Comparison of ENCODE assay signal across 9 cellular contexts in the genomic region with DNA sequence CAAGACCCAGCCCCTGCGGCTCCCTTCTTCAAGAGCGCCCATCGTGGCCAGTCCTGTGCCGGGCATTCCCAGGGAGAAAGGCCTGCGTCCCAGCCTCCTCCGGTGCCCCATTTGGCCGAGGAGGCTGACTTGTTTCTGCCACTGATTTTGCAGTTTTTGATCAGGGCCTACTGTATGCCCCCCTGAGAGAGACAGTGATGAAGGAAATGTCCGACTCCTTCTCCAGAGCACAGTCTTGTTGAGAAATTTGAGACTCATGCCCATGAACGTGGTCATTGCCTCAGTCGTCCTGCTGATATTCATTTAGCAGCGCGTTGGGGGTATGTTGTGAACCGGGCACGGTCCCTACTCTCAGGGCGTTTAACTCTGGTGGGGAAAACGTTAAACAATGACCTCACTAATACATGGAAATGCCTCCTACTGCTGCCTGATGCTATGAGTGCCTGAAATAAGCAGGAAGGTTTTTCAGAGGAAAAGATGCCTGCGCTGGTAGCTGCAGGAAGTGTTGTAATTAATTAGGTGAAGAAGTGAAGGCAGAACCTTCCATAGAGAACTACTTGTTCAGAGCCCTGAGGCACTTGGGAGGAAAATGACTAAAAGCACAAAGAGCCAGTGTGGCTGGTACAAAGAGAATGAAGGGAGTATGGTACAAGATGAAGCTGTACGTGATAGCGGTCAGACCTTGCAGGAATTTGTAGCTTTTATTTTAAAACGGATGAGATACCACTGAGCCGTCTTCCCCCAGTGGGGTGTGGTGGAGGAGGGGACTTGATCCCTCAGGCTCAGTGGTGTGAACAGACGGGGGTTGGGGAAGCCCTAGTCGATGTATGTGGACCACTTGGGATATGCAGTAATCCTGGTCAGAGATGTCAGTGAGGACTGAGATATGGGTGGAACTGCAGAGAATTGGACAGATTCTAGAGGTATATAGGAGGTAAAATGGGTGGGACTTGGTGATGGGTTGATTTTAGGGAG. TPM values are rescaled to one million over a fixed set of nuclear protein-coding genes. Genes with fewer than 3 reads are reported as not detected.
DNase-seq lines count a peak whose midpoint lies in the region; ATAC-seq, FAIRE-seq and TF ChIP-seq lines count a peak whose summit lies in the region.
"Had no signal": no experiment of that assay in that cellular context is flagged by ENCODE, and none has a peak within 500 bp of the region (broad histone marks: within the 10 kb centered on the region; RNA-seq: fewer than 3 reads in every experiment).

No MANE protein-coding gene starts in this region.

- H3K4me1 Mint-ChIP-seq in mesothelial cell of epicardium, result peaks cover 16% of the 10 kb centered on the region
- H3K4me1 Mint-ChIP-seq in osteocyte (ENCODE audit: unreplicated experiment), result peaks cover 13% of the 10 kb centered on the region

- H3K9me3 Mint-ChIP-seq in mesothelial cell of epicardium (no peaks in the 10 kb centered on the region), osteocyte (ENCODE audit: unreplicated experiment) (no peaks in the 10 kb centered on the region)
- H3K9me3 Mint-ChIP-seq: activated T-cell treated with anti-CD3 and anti-CD28 coated beads, Interleukin-2, amount 50 U/mL, for 72 hours had no signal

- no peak overlapping the region for H2BK120ac ChIP-seq in IMR-90 (ENCODE audit: low read depth, low read length)

- intact Hi-C loops in IMR-90 (cut with micrococcal nuclease), result loop anchor here (10.0 kb wide), 1 partner anchor 113 kb away; no protein-coding TSS in a partner anchor
- intact Hi-C loops in breast epithelium (cut with DNase I; ENCODE audit: low total_unique reads), result no loop called here
- intact Hi-C loops in HepG2 (cut with micrococcal nuclease; ENCODE audit: unreplicated experiment), result no loop called here

- H2AFZ ChIP-seq in IMR-90 (replicated peaks; ENCODE audit: low read length, poor library complexity) (peak overlapping the region; percentile 94), HepG2 (ENCODE audit: low read length) (peak overlapping the region; percentile 60)

- ATAC-seq in IMR-90 (ENCODE audit: low read depth), result peak; percentile 16
- ATAC-seq in HepG2, result peak; percentile 18

- H3K9me1 ChIP-seq in IMR-90 (ENCODE audit: insufficient read depth, low read length), result peaks cover 5% of the 10 kb centered on the region; the same call in 1 of the 2 replicates

- TF ChIP-seq CTCF in IMR-90 (conservative IDR thresholded peaks at IDR 0.05; ENCODE audit: low read depth, low read length) (no peak), breast epithelium (IDR thresholded peaks at IDR 0.05) (no peak), HepG2 (CRISPR knock-in tag; IDR thresholded peaks at IDR 0.05) (no peak), mesothelial cell of epicardium (IDR thresholded peaks at IDR 0.05; ENCODE audit: unreplicated experiment) (no peak), osteocyte (IDR thresholded peaks at IDR 0.05) (no peak)

- peaks cover 62% of the 10 kb centered on the region for H3K79me2 ChIP-seq in HepG2 (ENCODE audit: insufficient read depth, low read length)

- TF ChIP-seq RAD21 in IMR-90 (IDR thresholded peaks at IDR 0.05; ENCODE audit: low read length) (no peak), HepG2 (CRISPR knock-in tag; IDR thresholded peaks at IDR 0.05) (no peak)

- H3K4me2 ChIP-seq in IMR-90 (ENCODE audit: low read depth, low read length) (peak overlapping the region; percentile 94), HepG2 (ENCODE audit: low read depth, low read length) (peak overlapping the region; percentile 97)

- H3K27ac Mint-ChIP-seq in mesothelial cell of epicardium (no peak overlapping the region), osteocyte (ENCODE audit: unreplicated experiment) (no peak overlapping the region)
- H3K27ac Mint-ChIP-seq: activated T-cell treated with anti-CD3 and anti-CD28 coated beads, Interleukin-2, amount 50 U/mL, for 72 hours had no signal

- no peak for FAIRE-seq in HepG2 (lab: Jason Lieb, UNC)
- FAIRE-seq in GM12891 (lab: Jason Lieb, UNC), result no peak

- TF ChIP-seq POLR2A in IMR-90 (IDR thresholded peaks at IDR 0.05; ENCODE audit: low read depth, low read length) (no peak; the same call in 1 of the 2 replicates), breast epithelium (IDR thresholded peaks at IDR 0.05) (no peak), HepG2 (IDR thresholded peaks at IDR 0.05; ENCODE audit: insufficient read depth in 1 of 2, low read depth in 2 of 2, low read length in 2 of 2) (no peak), GM12891 (IDR thresholded peaks at IDR 0.05; ENCODE audit: low read depth, low read length) (no peak)

- no peak for TF ChIP-seq EP300 in HepG2 (IDR thresholded peaks at IDR 0.05; ENCODE audit: low read depth in 2 of 2, low read length in 2 of 2)
- TF ChIP-seq EP300 in HepG2 (CRISPR knock-in tag; IDR thresholded peaks at IDR 0.05; ENCODE audit: borderline replicate concordance), result no peak

- H3K4me1 ChIP-seq in IMR-90 (ENCODE audit: control insufficient read depth, insufficient read depth, low read length) (peaks cover 2% of the 10 kb centered on the region), breast epithelium (peaks cover 0 to 14% of the 10 kb centered on the region in 2 donors), HepG2 (ENCODE audit: insufficient read depth, low read length) (peaks cover 44% of the 10 kb centered on the region)

- no peak overlapping the region for H2BK15ac ChIP-seq in IMR-90 (ENCODE audit: low read depth, low read length)

- DNase-seq in DMS53 (lab: John Stamatoyannopoulos, UW) (peak; percentile 38), DMS53 treated with DMSO at 0.1 percent for 48 hours (lab: John Stamatoyannopoulos, UW; ENCODE audit: unreplicated experiment) (no peak), IMR-90 (peak; percentile 37), breast epithelium (ENCODE audit: low spot score in 2 of 2) (no peak), HepG2 (ENCODE audit: low spot score) (peak; percentile 2), mesothelial cell of epicardium (ENCODE audit: low spot score in 2 of 2, unreplicated experiment in 2 of 2) (no peak), GM12891 (ENCODE audit: insufficient read length, low spot score) (no peak), osteocyte (ENCODE audit: extremely low spot score, unreplicated experiment) (no peak)

- peak overlapping the region; percentile 74 for H2AK9ac ChIP-seq in IMR-90 (replicated peaks; ENCODE audit: low read depth, low read length, poor library complexity)

- H3K56ac ChIP-seq in IMR-90 (ENCODE audit: extremely low read depth, insufficient read depth, low read length), result peak overlapping the region; percentile 25; the same call in 1 of the 2 replicates

- H3K18ac ChIP-seq in IMR-90 (ENCODE audit: low read depth, low read length), result no peak overlapping the region

- H3K14ac ChIP-seq in IMR-90 (replicated peaks; ENCODE audit: low read depth, low read length), result peak overlapping the region; percentile 23

- in situ Hi-C loops in IMR-90 (cut with MboI; ENCODE audit: low sequenced_read_pairs), result no loop called here
- in situ Hi-C loops in HepG2 (cut with HindIII; ENCODE audit: extremely low pct_ligation_motif_present, low pct_unique_long_range_greater_than_20kb), result no loop called here

- no peaks in the 10 kb centered on the region for H3K27me3 ChIP-seq in IMR-90 (ENCODE audit: control insufficient read depth, insufficient read depth, low read length)
- H3K27me3 ChIP-seq in breast epithelium, result no peaks in the 10 kb centered on the region
- H3K27me3 ChIP-seq in HepG2 (ENCODE audit: control insufficient read depth in 1 of 2, insufficient read depth in 2 of 2, low read length in 2 of 2), result no peaks in the 10 kb centered on the region; a peak in 1 of 5 replicates

- H3K27me3 Mint-ChIP-seq in mesothelial cell of epicardium (ENCODE audit: low read depth) (no peaks in the 10 kb centered on the region), osteocyte (ENCODE audit: unreplicated experiment) (no peaks in the 10 kb centered on the region)

- CTCF ChIA-PET in IMR-90 (lab: Yijun Ruan, JAX) (interaction anchor here (0.5 to 1.1 kb wide), 3 partner anchors 33 to 276 kb away, joined by 3 to 4 read pairs (median 3); no protein-coding TSS in a partner anchor), HepG2 (lab: Yijun Ruan, JAX; ENCODE audit: low intra/inter-chr PET ratio, low total read pairs) (no interaction called here)

- H2AK5ac ChIP-seq in IMR-90 (ENCODE audit: low read depth, low read length), result no peak overlapping the region

- H3K4me3 Mint-ChIP-seq in mesothelial cell of epicardium, result no peak overlapping the region
- no peak overlapping the region for H3K4me3 Mint-ChIP-seq in osteocyte (ENCODE audit: unreplicated experiment)

- H2BK5ac ChIP-seq in IMR-90 (ENCODE audit: low read depth, low read length, poor library complexity, severe bottlenecking), result peak overlapping the region; percentile 4

- 0 out of 2 replicates have a peak overlapping the region, but pooled peaks have one; percentile 3 for H4K5ac ChIP-seq in IMR-90 (ENCODE audit: low read depth, low read length)

- 0 out of 2 replicates have a peak overlapping the region, but pooled peaks have one; percentile 21 for H4K91ac ChIP-seq in IMR-90 (ENCODE audit: insufficient read depth, low read depth, low read length)

- BruUV-seq in IMR-90 (replicated peaks; lab: Mats Ljungman, UMichigan) (TSS peak; percentile 43), HepG2 (replicated peaks; lab: Mats Ljungman, UMichigan) (TSS peak; percentile 82)

- peaks cover 42 to 74% of the 10 kb centered on the region in 2 experiments for H3K79me1 ChIP-seq in IMR-90 (ENCODE audit: low read depth in 1 of 2, low read length in 2 of 2)

- no peaks in the 10 kb centered on the region for H3K9me3 ChIP-seq in IMR-90 (ENCODE audit: control insufficient read depth, insufficient read depth, low read length)
- no peaks in the 10 kb centered on the region for H3K9me3 ChIP-seq in breast epithelium
- no peaks in the 10 kb centered on the region for H3K9me3 ChIP-seq in HepG2 (ENCODE audit: low read length)

- peak overlapping the region; percentile 57 for H3K4ac ChIP-seq in IMR-90 (ENCODE audit: low read depth, low read length)

- POLR2A ChIA-PET in IMR-90 (lab: Charles Lee; ENCODE audit: unreplicated experiment) (interaction anchor here (0.6 to 0.7 kb wide), 2 partner anchors 9 to 62 kb away, joined by 3 to 7 read pairs; no protein-coding TSS in a partner anchor), HepG2 (lab: Yijun Ruan, JAX) (interaction anchor here (0.8 to 2.5 kb wide), 21 partner anchors 10 to 347 kb away, joined by 3 to 16 read pairs (median 4); partner anchors contain the start of genes FABP3, PEF1 and PUM1)

- WGBS in IMR-90 (ENCODE audit: extremely low coverage in 2 of 2, insufficient read length in 1 of 2), 2 experiments, result 6% methylated on average over 9 of the region's 23 CpGs; no CpG with 5 or more reads in 1 of the 2 experiments
- 11% methylated on average over 16 of the region's 23 CpGs for WGBS in HepG2 (ENCODE audit: low lambda C conversion rate)

- dilution Hi-C loops in IMR-90 (cut with HindIII; ENCODE audit: low sequenced_read_pairs, unreplicated experiment), result no loop called here

- H4K20me1 ChIP-seq in IMR-90 (ENCODE audit: insufficient read depth, low read length) (no peaks in the 10 kb centered on the region), HepG2 (ENCODE audit: insufficient read depth, low read length) (no peaks in the 10 kb centered on the region)

- H3K23ac ChIP-seq in IMR-90 (ENCODE audit: low read depth, low read length), result peak overlapping the region; percentile 86

- no peak overlapping the region for H2BK20ac ChIP-seq in IMR-90 (ENCODE audit: low read depth, low read length)

- H3K36me3 ChIP-seq in IMR-90 (ENCODE audit: control insufficient read depth, insufficient read depth, low read length), result peaks cover 5% of the 10 kb centered on the region
- no peaks in the 10 kb centered on the region for H3K36me3 ChIP-seq in breast epithelium
- H3K36me3 ChIP-seq in HepG2 (replicated peaks in 1 of 2; ENCODE audit: control insufficient read depth in 1 of 2, insufficient read depth in 2 of 2, low read length in 2 of 2), result peaks cover 4 to 13% of the 10 kb centered on the region in 2 experiments

- H3K27ac ChIP-seq in IMR-90 (ENCODE audit: insufficient read depth, low read length) (peak overlapping the region; percentile 68), breast epithelium (peak overlapping the region; percentile 96), HepG2 (ENCODE audit: extremely low read length, insufficient read depth, low read length) (peak overlapping the region; percentile 73)

- H3K9ac ChIP-seq in IMR-90 (ENCODE audit: low read depth, low read length), result peak overlapping the region; percentile 76
- peak overlapping the region; percentile 93 for H3K9ac ChIP-seq in HepG2 (ENCODE audit: insufficient read depth, low read depth, low read length)

- H3K36me3 Mint-ChIP-seq in mesothelial cell of epicardium (peaks cover 10% of the 10 kb centered on the region), osteocyte (ENCODE audit: unreplicated experiment) (peaks cover 15% of the 10 kb centered on the region)

- H4K8ac ChIP-seq in IMR-90 (ENCODE audit: low read depth in 2 of 2, low read length in 2 of 2), result peak overlapping the region in 1 of 2 experiments; percentile 29; a peak in 2 of 4 replicates

- peak overlapping the region; percentile 73 for H3K4me3 ChIP-seq in IMR-90 (ENCODE audit: insufficient read depth, low read depth, low read length)
- H3K4me3 ChIP-seq in breast epithelium, result peak overlapping the region; percentile 81 to 98 (median 93)
- H3K4me3 ChIP-seq in HepG2 (replicated peaks in 1 of 3; ENCODE audit: insufficient read depth in 1 of 3, low read depth in 2 of 3, low read length in 3 of 3), result peak overlapping the region; percentile 84 to 95 (median 93)

RNA-seq across cellular contexts. Expression of gene ZCCHC17, which starts 0.7 kb away (rescaled TPM):
- total RNA-seq in IMR-90 (2012; rRNA removed) (48.4 and 63.0 TPM in 2 replicates), breast epithelium (10 to 100 TPM; 24.6 to 42.9 (median 29.6) TPM), HepG2 (2016; rRNA removed; fragmentation: Illumina TruSeq; extraction: Trizol) (53.0 and 81.2 TPM in 2 replicates), mesothelial cell of epicardium (25.3 to 27.1 TPM (median 26.6 TPM) in 3 replicates), osteocyte (26.3 and 30.7 TPM in 2 replicates)
- polyA plus RNA-seq in IMR-90 (2012; rRNA removed) (44.1 and 48.9 TPM in 2 replicates), HepG2 (2011; rRNA removed) (17.5 and 20.5 TPM in 2 replicates)
- polyA plus RNA-seq in IMR-90 (2012; cell fraction: cytosol; rRNA removed), result 16.3 and 19.4 TPM in 2 replicates
- 6.7 and 18.8 TPM in 2 replicates for polyA plus RNA-seq in IMR-90 (2012; cell fraction: nucleus; rRNA removed; ENCODE audit: low replicate concordance)
- total RNA-seq in HepG2 (2016; cell fraction: cytosol; rRNA removed; fragmentation: Illumina TruSeq; extraction: Trizol; ENCODE audit: low read depth), result 22.3 and 22.6 TPM in 2 replicates
- total RNA-seq in HepG2 (2016; cell fraction: insoluble cytoplasmic fraction; rRNA removed; fragmentation: Illumina TruSeq; extraction: Trizol), result 53.0 and 78.0 TPM in 2 replicates
- total RNA-seq in HepG2 (2016; cell fraction: membrane; rRNA removed; fragmentation: Illumina TruSeq; extraction: Trizol), result 44.8 and 45.5 TPM in 2 replicates
- total RNA-seq in HepG2 (2016; cell fraction: nucleus; rRNA removed; fragmentation: Illumina TruSeq; extraction: Trizol), result 18.3 and 21.7 TPM in 2 replicates
- 14.9 and 16.0 TPM in 2 replicates for polyA plus RNA-seq in HepG2 (2011; cell fraction: cytosol; rRNA removed)
- polyA plus RNA-seq in HepG2 (2011; cell fraction: nucleus; rRNA removed), result 5.9 and 6.1 TPM in 2 replicates
- polyA plus RNA-seq in HepG2 (2012), result 13.3 and 17.2 TPM in 2 replicates
- 14.0 and 17.6 TPM in 2 replicates for polyA plus RNA-seq in HepG2 (2016; cell fraction: cytosol; fragmentation: Illumina TruSeq; extraction: Trizol; ENCODE audit: low read depth)
- polyA plus RNA-seq in HepG2 (2016; cell fraction: insoluble cytoplasmic fraction; fragmentation: Illumina TruSeq; extraction: Trizol; ENCODE audit: low read depth), result 71.7 and 78.7 TPM in 2 replicates
- 31.6 and 32.8 TPM in 2 replicates for polyA plus RNA-seq in HepG2 (2016; cell fraction: membrane; fragmentation: Illumina TruSeq; extraction: Trizol; ENCODE audit: low read depth)
- 26.4 and 29.6 TPM in 2 replicates for polyA plus RNA-seq in HepG2 (2016; cell fraction: nucleus; fragmentation: Illumina TruSeq; extraction: Trizol; ENCODE audit: insufficient read depth, low read depth)
- polyA minus RNA-seq in HepG2 (2011; rRNA and poly(A)+ RNA removed; ENCODE audit: low replicate concordance), result 10.5 and 28.6 TPM in 2 replicates
- polyA minus RNA-seq in HepG2 (2011; cell fraction: cytosol; rRNA and poly(A)+ RNA removed), result 4.3 and 6.7 TPM in 2 replicates
- 6.7 and 8.2 TPM in 2 replicates for polyA minus RNA-seq in HepG2 (2011; cell fraction: nucleus; rRNA and poly(A)+ RNA removed)
- polyA plus RNA-seq in GM12891 (2012; ENCODE audit: low read depth, missing spikeins), result 31.2 TPM

RNA-seq across cellular contexts. Expression of gene SNRNP40, which starts 1.0 kb away (rescaled TPM):
- total RNA-seq in IMR-90 (2012; rRNA removed), result 148 and 178 TPM in 2 replicates
- polyA plus RNA-seq in IMR-90 (2012; rRNA removed), result 52.3 and 53.1 TPM in 2 replicates
- polyA plus RNA-seq in IMR-90 (2012; cell fraction: cytosol; rRNA removed), result 22.9 and 30.2 TPM in 2 replicates
- 10.1 and 36.3 TPM in 2 replicates for polyA plus RNA-seq in IMR-90 (2012; cell fraction: nucleus; rRNA removed; ENCODE audit: low replicate concordance)
- 10 to 100 TPM; 40.2 to 73.4 (median 66.6) TPM for total RNA-seq in breast epithelium
- total RNA-seq in HepG2 (2016; rRNA removed; fragmentation: Illumina TruSeq; extraction: Trizol), result 147 and 192 TPM in 2 replicates
- total RNA-seq in HepG2 (2016; cell fraction: cytosol; rRNA removed; fragmentation: Illumina TruSeq; extraction: Trizol; ENCODE audit: low read depth), result 32.2 and 34.4 TPM in 2 replicates
- total RNA-seq in HepG2 (2016; cell fraction: insoluble cytoplasmic fraction; rRNA removed; fragmentation: Illumina TruSeq; extraction: Trizol), result 144 and 197 TPM in 2 replicates
- total RNA-seq in HepG2 (2016; cell fraction: membrane; rRNA removed; fragmentation: Illumina TruSeq; extraction: Trizol), result 54.1 and 62.1 TPM in 2 replicates
- total RNA-seq in HepG2 (2016; cell fraction: nucleus; rRNA removed; fragmentation: Illumina TruSeq; extraction: Trizol), result 69.1 and 77.1 TPM in 2 replicates
- 46.1 and 51.0 TPM in 2 replicates for polyA plus RNA-seq in HepG2 (2011; rRNA removed)
- polyA plus RNA-seq in HepG2 (2011; cell fraction: cytosol; rRNA removed), result 42.2 and 42.7 TPM in 2 replicates
- polyA plus RNA-seq in HepG2 (2011; cell fraction: nucleus; rRNA removed), result 30.4 and 32.1 TPM in 2 replicates
- polyA plus RNA-seq in HepG2 (2012), result 27.5 and 32.5 TPM in 2 replicates
- 11.3 and 11.8 TPM in 2 replicates for polyA plus RNA-seq in HepG2 (2016; cell fraction: cytosol; fragmentation: Illumina TruSeq; extraction: Trizol; ENCODE audit: low read depth)
- 138 and 148 TPM in 2 replicates for polyA plus RNA-seq in HepG2 (2016; cell fraction: insoluble cytoplasmic fraction; fragmentation: Illumina TruSeq; extraction: Trizol; ENCODE audit: low read depth)
- polyA plus RNA-seq in HepG2 (2016; cell fraction: membrane; fragmentation: Illumina TruSeq; extraction: Trizol; ENCODE audit: low read depth), result 25.4 and 25.6 TPM in 2 replicates
- 68.7 and 74.0 TPM in 2 replicates for polyA plus RNA-seq in HepG2 (2016; cell fraction: nucleus; fragmentation: Illumina TruSeq; extraction: Trizol; ENCODE audit: insufficient read depth, low read depth)
- 71.2 and 176 TPM in 2 replicates for polyA minus RNA-seq in HepG2 (2011; rRNA and poly(A)+ RNA removed; ENCODE audit: low replicate concordance)
- polyA minus RNA-seq in HepG2 (2011; cell fraction: cytosol; rRNA and poly(A)+ RNA removed), result 47.6 and 49.5 TPM in 2 replicates
- 53.7 and 59.1 TPM in 2 replicates for polyA minus RNA-seq in HepG2 (2011; cell fraction: nucleus; rRNA and poly(A)+ RNA removed)
- 63.2 to 70.7 TPM (median 64.3 TPM) in 3 replicates for total RNA-seq in mesothelial cell of epicardium
- polyA plus RNA-seq in GM12891 (2012; ENCODE audit: low read depth, missing spikeins), result 46.9 TPM
- total RNA-seq in osteocyte, result 44.9 and 49.6 TPM in 2 replicates

RNA-seq across cellular contexts. Expression of gene NKAIN1, which starts 57.9 kb away (rescaled TPM):
- under 0.01 TPM in 2 replicates for total RNA-seq in IMR-90 (2012; rRNA removed)
- polyA plus RNA-seq in IMR-90 (2012; rRNA removed), result 0.09 TPM in 1 of 2 replicates, not detected in the other
- polyA plus RNA-seq in IMR-90 (2012; cell fraction: cytosol; rRNA removed), result 0.03 and 0.11 TPM in 2 replicates
- polyA plus RNA-seq in IMR-90 (2012; cell fraction: nucleus; rRNA removed; ENCODE audit: low replicate concordance), result 0.02 and 0.07 TPM in 2 replicates
- total RNA-seq in breast epithelium, result 1 to 10 TPM in 1 of 3 donors, under 1 TPM in 1, not detected in 1; 0.16 to 2.0 TPM
- 0.29 TPM in 1 of 2 replicates, not detected in the other for total RNA-seq in HepG2 (2016; rRNA removed; fragmentation: Illumina TruSeq; extraction: Trizol)
- total RNA-seq in HepG2 (2016; cell fraction: cytosol; rRNA removed; fragmentation: Illumina TruSeq; extraction: Trizol; ENCODE audit: low read depth), result 0.20 and 0.26 TPM in 2 replicates
- total RNA-seq in HepG2 (2016; cell fraction: insoluble cytoplasmic fraction; rRNA removed; fragmentation: Illumina TruSeq; extraction: Trizol), result 0.26 and 0.27 TPM in 2 replicates
- 0.37 and 0.79 TPM in 2 replicates for total RNA-seq in HepG2 (2016; cell fraction: membrane; rRNA removed; fragmentation: Illumina TruSeq; extraction: Trizol)
- total RNA-seq in HepG2 (2016; cell fraction: nucleus; rRNA removed; fragmentation: Illumina TruSeq; extraction: Trizol), result 0.31 TPM in 1 of 2 replicates, not detected in the other
- polyA plus RNA-seq in HepG2 (2011; rRNA removed), result 0.20 and 0.40 TPM in 2 replicates
- 0.17 and 0.28 TPM in 2 replicates for polyA plus RNA-seq in HepG2 (2011; cell fraction: cytosol; rRNA removed)
- polyA plus RNA-seq in HepG2 (2011; cell fraction: nucleus; rRNA removed), result 0.59 TPM in 1 of 2 replicates, not detected in the other
- polyA plus RNA-seq in HepG2 (2012), result 0.19 TPM in 1 of 2 replicates, not detected in the other
- 0.33 and 0.54 TPM in 2 replicates for polyA plus RNA-seq in HepG2 (2016; cell fraction: cytosol; fragmentation: Illumina TruSeq; extraction: Trizol; ENCODE audit: low read depth)
- 0.26 and 0.47 TPM in 2 replicates for polyA plus RNA-seq in HepG2 (2016; cell fraction: insoluble cytoplasmic fraction; fragmentation: Illumina TruSeq; extraction: Trizol; ENCODE audit: low read depth)
- 0.57 and 1.3 TPM in 2 replicates for polyA plus RNA-seq in HepG2 (2016; cell fraction: membrane; fragmentation: Illumina TruSeq; extraction: Trizol; ENCODE audit: low read depth)
- polyA plus RNA-seq in HepG2 (2016; cell fraction: nucleus; fragmentation: Illumina TruSeq; extraction: Trizol; ENCODE audit: insufficient read depth, low read depth), result not detected in 2 replicates
- 0.63 and 3.7 TPM in 2 replicates for polyA minus RNA-seq in HepG2 (2011; rRNA and poly(A)+ RNA removed; ENCODE audit: low replicate concordance)
- not detected in 2 replicates for polyA minus RNA-seq in HepG2 (2011; cell fraction: cytosol; rRNA and poly(A)+ RNA removed)
- polyA minus RNA-seq in HepG2 (2011; cell fraction: nucleus; rRNA and poly(A)+ RNA removed), result not detected in 2 replicates
- total RNA-seq in mesothelial cell of epicardium, result 9.4 to 10.2 TPM (median 9.4 TPM) in 3 replicates
- polyA plus RNA-seq in GM12891 (2012; ENCODE audit: low read depth, missing spikeins), result 0.13 TPM
- total RNA-seq in osteocyte, result 1.9 and 2.2 TPM in 2 replicates
- total RNA-seq: activated T-cell treated with anti-CD3 and anti-CD28 coated beads, Interleukin-2, amount 50 U/mL, for 72 hours had no signal

Comparison
In these comparisons a context has a peak if more than half of its experiments do, and no peak if none do; other contexts are left out.
1. DNase-seq: peak in DMS53 (single experiment), IMR-90 (single experiment) and HepG2 (single experiment); none in DMS53 treated with DMSO at 0.1 percent for 48 hours (single experiment), breast epithelium (0 of 2), mesothelial cell of epicardium (0 of 2), GM12891 (single experiment) and osteocyte (single experiment).
2. Peak in every context shown above with its lines, with median percentiles within 50 percentile points of each other: H3K27ac ChIP-seq and H3K4me3 ChIP-seq.